20 cellular contexts compared by ENCODE assay signal in genomic region chr6:150345786-150346185, GRCh38. TPM values are rescaled to one million over a fixed set of nuclear protein-coding genes. Genes with fewer than 3 reads are reported as not detected.
"Had no signal": no experiment of that assay in that cellular context is flagged by ENCODE, and none has a peak within 500 bp of the region (broad histone marks: within the 10 kb centered on the region; RNA-seq: fewer than 3 reads in every experiment).

No MANE protein-coding gene starts in this region.

- H2AFZ ChIP-seq: neural progenitor cell had no signal

- H3K9me3 Mint-ChIP-seq: activated T-cell treated with anti-CD3 and anti-CD28 coated beads, Interleukin-2, amount 50 U/mL, for 24 hours; naive B cell; neural progenitor cell; T-cell had no signal

- H3K36me3 Mint-ChIP-seq: activated CD8-positive, alpha-beta memory T cell treated with anti-CD3 and anti-CD28 coated beads, Interleukin-2, amount 10 ng/mL, durations not matched to agents 7 days and 5 days; naive B cell; neural progenitor cell; T-cell had no signal

- DNase-seq: activated CD4-positive, alpha-beta T cell treated with anti-CD3 and anti-CD28 coated beads, Interleukin-2, amount 50 U/mL, for 48 hours; activated CD8-positive, alpha-beta memory T cell treated with anti-CD3 and anti-CD28 coated beads, Interleukin-2, amount 10 ng/mL, durations not matched to agents 7 days and 5 days; activated effector memory CD4-positive, alpha-beta T cell treated with Interleukin-2 at 50 U/mL for 16 hours; activated naive CD4-positive, alpha-beta T cell treated with anti-CD3 and anti-CD28 coated beads, Interleukin-2, amount 50 U/mL, for 16 hours; activated T-cell treated with anti-CD3 and anti-CD28 coated beads, Interleukin-2, amount 50 U/mL, for 24 hours; central memory CD4-positive, alpha-beta T cell; heart right ventricle; naive B cell; sigmoid colon; stimulated activated CD4-positive, alpha-beta T cell treated with anti-CD3 and anti-CD28 coated beads, Interleukin-1b, Interleukin-23, amount 100 ng/mL, for 48 hours; stomach; T-cell; T-helper 9 cell had no signal

- H3K9ac ChIP-seq: neural progenitor cell had no signal

- H3K27ac ChIP-seq: adrenal gland, coronary artery, heart right ventricle, neural progenitor cell, sigmoid colon, stomach, thoracic aorta had no signal

- H3K4me1 Mint-ChIP-seq: activated CD8-positive, alpha-beta memory T cell treated with anti-CD3 and anti-CD28 coated beads, Interleukin-2, amount 10 ng/mL, durations not matched to agents 7 days and 5 days; neural progenitor cell; T-cell had no signal

- H3K4me3 Mint-ChIP-seq: activated CD8-positive, alpha-beta memory T cell treated with anti-CD3 and anti-CD28 coated beads, Interleukin-2, amount 10 ng/mL, durations not matched to agents 7 days and 5 days; activated T-cell treated with anti-CD3 and anti-CD28 coated beads, Interleukin-2, amount 50 U/mL, for 24 hours; naive B cell; neural progenitor cell; T-cell had no signal

- H3K4me1 ChIP-seq: adrenal gland, heart right ventricle, neural progenitor cell, sigmoid colon, stomach had no signal

- H3K36me3 ChIP-seq: adrenal gland, heart right ventricle, neural progenitor cell, sigmoid colon, stomach, thoracic aorta had no signal

- H3K9me3 ChIP-seq: adrenal gland, heart right ventricle, sigmoid colon, stomach, thoracic aorta had no signal

- H3K27ac Mint-ChIP-seq: activated CD8-positive, alpha-beta memory T cell treated with anti-CD3 and anti-CD28 coated beads, Interleukin-2, amount 10 ng/mL, durations not matched to agents 7 days and 5 days; activated T-cell treated with anti-CD3 and anti-CD28 coated beads, Interleukin-2, amount 50 U/mL, for 24 hours; naive B cell; neural progenitor cell; T-cell had no signal

- H3K27me3 ChIP-seq: adrenal gland, neural progenitor cell, sigmoid colon, stomach had no signal

- H3K4me2 ChIP-seq: neural progenitor cell had no signal

- H3K4me3 ChIP-seq: adrenal gland, coronary artery, heart right ventricle, neural progenitor cell, sigmoid colon, stomach, thoracic aorta had no signal

RNA-seq across cellular contexts. Expression of gene IYD, which starts 23.0 kb away (rescaled TPM):
- total RNA-seq: activated CD8-positive, alpha-beta memory T cell treated with anti-CD3 and anti-CD28 coated beads, Interleukin-2, amount 10 ng/mL, durations not matched to agents 7 days and 5 days; frontal cortex; heart right ventricle; mononuclear cell; osteocyte; T-cell had no signal
- polyA plus RNA-seq: adrenal gland, heart right ventricle had no signal
